8 cellular contexts compared by ENCODE assay signal in the genomic region with DNA sequence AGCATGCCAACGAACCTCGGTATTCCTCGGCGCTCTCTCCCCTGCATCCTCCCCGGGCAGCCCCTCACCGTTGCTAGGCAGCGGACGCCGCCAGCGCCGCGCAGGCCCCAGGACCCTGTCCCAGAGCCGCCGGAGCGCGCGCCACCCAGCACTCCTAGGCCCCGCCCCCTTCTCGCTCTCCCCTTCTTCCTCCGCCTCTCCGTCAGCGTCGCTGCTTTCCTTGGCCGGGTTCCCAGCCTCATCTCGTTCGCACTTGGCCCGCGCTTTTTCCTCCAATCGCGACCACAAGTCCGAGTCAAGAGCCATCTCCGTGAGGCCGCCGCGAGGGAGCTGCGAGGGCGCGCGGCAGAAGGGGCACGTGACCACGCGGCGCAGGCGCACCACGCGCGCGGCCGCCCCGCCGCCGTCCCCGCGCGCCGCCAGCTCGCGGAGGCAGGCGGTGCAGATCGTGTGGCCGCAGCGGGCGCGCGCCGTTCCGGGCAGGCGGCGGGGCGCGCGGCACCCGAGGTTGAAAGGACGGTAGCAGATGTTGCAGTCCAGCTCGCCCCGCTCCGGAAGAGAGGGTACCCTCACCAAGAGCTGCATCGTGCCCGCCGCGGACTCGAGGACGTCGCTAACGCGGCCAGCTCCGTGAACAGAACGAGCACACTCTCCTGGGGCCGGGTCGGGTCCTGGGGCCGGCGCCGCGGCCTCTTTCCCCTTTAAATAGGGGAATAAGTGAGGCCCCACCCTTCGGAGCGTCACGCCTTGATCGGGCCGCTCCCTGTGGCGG. TPM values are rescaled to one million over a fixed set of nuclear protein-coding genes. Genes with fewer than 3 reads are reported as not detected.
A peak's percentile ranks its signal among the peaks of the same experiment; 100 is the strongest.
DNase-seq lines count a peak whose midpoint lies in the region; ATAC-seq and TF ChIP-seq lines count a peak whose summit lies in the region.

Gene RNF227, minus strand, starts transcription at position 679 of the 772 bp plus-strand sequence. Its CDS starts 94 bp downstream, at position 585.

- no TSS peak for BruUV-seq in A673 (replicated peaks; lab: Mats Ljungman, UMichigan)

- no peaks in the 10 kb centered on the region for H3K9me3 ChIP-seq in A673 (ENCODE audit: low read depth, low read length, poor library complexity, severe bottlenecking)

- H3K4me3 ChIP-seq in A673 (ENCODE audit: low read depth, low read length, poor library complexity, severe bottlenecking) (peak within 1 kb of the TSS; percentile 53), kidney epithelial cell (ENCODE audit: low read depth, low read length) (peak within 1 kb of the TSS; percentile 46)

- peaks cover 15% of the 10 kb centered on the region for H3K4me1 ChIP-seq in A673 (ENCODE audit: insufficient read depth, low read length, poor library complexity, severe bottlenecking)

- TF ChIP-seq CTCF in A673 (conservative IDR thresholded peaks at IDR 0.05; ENCODE audit: low read depth, low read length) (no peak), kidney epithelial cell (IDR thresholded peaks at IDR 0.05; ENCODE audit: insufficient read depth, low read length, poor library complexity, severe bottlenecking) (no peak)

- intact Hi-C loops in A673 (cut with micrococcal nuclease; ENCODE audit: unreplicated experiment), result no loop called here

- H3K27me3 ChIP-seq in A673 (replicated peaks; ENCODE audit: insufficient read depth, low read depth, low read length, poor library complexity) (no peaks in the 10 kb centered on the region), kidney epithelial cell (ENCODE audit: control insufficient read depth, insufficient read depth, low read length) (no peaks in the 10 kb centered on the region)

- CTCF ChIA-PET in A673 (lab: Charles Lee), result no interaction called here

- DNase-seq in A673 (ENCODE audit: low spot score), result peak; percentile 98
- DNase-seq in NCI-H446 (lab: John Stamatoyannopoulos, UW), result peak; percentile 96 to 98
- peak; percentile 85 for DNase-seq in activated CD4-positive, CD25-positive, alpha-beta regulatory T cell treated with anti-CD3 and anti-CD28 coated beads, Interleukin-2, amount 50 U/mL, for 72 hours
- DNase-seq in cerebellar cortex (ENCODE audit: low spot score), result peak; percentile 90
- peak; percentile 67 for DNase-seq in kidney epithelial cell (ENCODE audit: low read depth)
- peak; percentile 64 to 71 for DNase-seq in stimulated activated CD4-positive, alpha-beta T cell treated with anti-CD3 and anti-CD28 coated beads, Interleukin-15, amount 100 ng/mL, for 1 hour (ENCODE audit: low read depth in 1 of 2, low spot score in 1 of 2)

- peak; percentile 81 for ATAC-seq in GM19023 (IDR thresholded peaks at IDR 0.05; ENCODE audit: unreplicated experiment)
- ATAC-seq in HG03342 (IDR thresholded peaks at IDR 0.05; ENCODE audit: unreplicated experiment), result peak; percentile 67

- peak within 1 kb of the TSS; percentile 76 for H3K27ac ChIP-seq in A673 (ENCODE audit: low read depth, low read length, poor library complexity, severe bottlenecking)

- POLR2A ChIA-PET in A673 (lab: Charles Lee; ENCODE audit: low non-redundant PET), result interaction anchor here (0.6 kb wide), 1 partner anchor 14 kb away, joined by 3 read pairs; the partner anchor contains the start of gene KCNAB3

- H3K36me3 ChIP-seq in A673 (ENCODE audit: insufficient read depth, low read length, poor library complexity, severe bottlenecking) (peaks cover 20% of the 10 kb centered on the region), kidney epithelial cell (ENCODE audit: control insufficient read depth, insufficient read depth, low read length) (no peaks in the 10 kb centered on the region)

RNA-seq across cellular contexts. Expression of gene RNF227, which starts in this region (rescaled TPM):
- 0.83 and 1.1 TPM in 2 replicates for total RNA-seq in A673 (2021)
- total RNA-seq in kidney epithelial cell, result 1.5 and 3.9 TPM in 2 replicates

Comparison
In these comparisons a context has a peak if more than half of its experiments do, and no peak if none do; other contexts are left out.
1. Peak in every context shown above with its lines: DNase-seq, ATAC-seq, H3K4me3 ChIP-seq and H3K27ac ChIP-seq.